ENCODE assay signal across 9 cellular contexts in the genomic region with DNA sequence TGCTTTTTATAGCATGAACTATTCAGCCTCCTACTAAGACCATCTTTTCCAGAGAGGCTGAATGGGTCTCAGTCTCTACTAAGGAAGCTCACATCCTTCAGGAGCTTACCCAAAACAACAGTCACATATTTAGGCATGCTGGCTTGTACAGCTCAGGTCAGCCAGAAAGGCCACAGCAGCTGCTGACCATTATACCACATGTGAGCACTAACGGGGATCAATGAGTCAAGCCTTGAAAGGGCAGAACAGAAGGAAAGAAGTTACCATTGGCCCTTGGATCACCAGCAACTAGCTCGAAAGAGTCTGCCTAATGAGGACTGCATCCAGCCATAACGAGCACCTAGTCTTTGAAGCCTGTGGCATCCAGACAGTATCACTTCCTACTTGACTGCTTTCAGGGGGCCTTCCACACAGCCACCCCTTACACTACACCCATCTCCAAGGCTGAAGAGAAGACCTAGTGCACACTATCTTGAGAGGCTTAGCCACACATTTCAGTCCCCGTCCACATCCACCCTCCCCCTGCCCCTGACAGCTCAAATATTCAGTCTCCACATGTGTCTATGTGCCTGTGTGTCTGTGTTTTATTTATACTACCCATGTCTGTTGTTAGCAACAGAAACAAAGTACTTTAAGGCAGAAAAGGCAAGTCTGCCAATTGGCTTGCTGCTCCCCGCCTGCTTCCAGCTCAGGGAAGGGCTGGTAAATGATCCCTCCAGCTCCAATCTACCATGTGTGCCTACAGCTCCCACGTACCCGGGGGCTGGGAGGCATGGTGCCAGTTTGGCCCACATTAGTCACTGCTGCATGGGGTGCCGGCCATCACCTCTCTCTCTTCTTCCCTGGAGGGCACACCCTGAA.
DNase-seq lines count a peak whose midpoint lies in the region; ATAC-seq and TF ChIP-seq lines count a peak whose summit lies in the region.
"Had no signal": no experiment of that assay in that cellular context is flagged by ENCODE, and none has a peak within 500 bp of the region (broad histone marks: within the 10 kb centered on the region; RNA-seq: fewer than 3 reads in every experiment).

No MANE protein-coding gene starts in this region.

- H2BK12ac ChIP-seq in mesenchymal stem cell (ENCODE audit: low read length in 2 of 2): no peak overlapping the region

- DNase-seq in chondrocyte (ENCODE audit: low spot score): no peak
- peak; percentile 90 for DNase-seq in mesenchymal stem cell
- DNase-seq in type B pancreatic cell (ENCODE audit: extremely low spot score, unreplicated experiment): no peak
- DNase-seq in T-helper 2 cell: no peak
- DNase-seq in NAMALWA (ENCODE audit: low spot score): no peak
- DNase-seq in NCI-H510A (lab: John Stamatoyannopoulos, UW): no peak
- DNase-seq: activated gamma-delta T cell had no signal

- H3K14ac ChIP-seq in mesenchymal stem cell (ENCODE audit: low read length in 2 of 2): peak overlapping the region in 1 of 2 experiments; percentile 80

- H3K27me3 Mint-ChIP-seq in chondrocyte (ENCODE audit: low read depth) (no peaks in the 10 kb centered on the region), type B pancreatic cell (no peaks in the 10 kb centered on the region)

- H3K27ac Mint-ChIP-seq in chondrocyte (ENCODE audit: unreplicated experiment): peak overlapping the region; percentile 86
- H3K27ac Mint-ChIP-seq in type B pancreatic cell: peak overlapping the region; percentile 50

- no peak overlapping the region for H2BK5ac ChIP-seq in mesenchymal stem cell (ENCODE audit: low read depth, low read length, poor library complexity, severe bottlenecking)

- H3K4ac ChIP-seq in mesenchymal stem cell (ENCODE audit: low read depth in 1 of 2, low read length in 2 of 2): peak overlapping the region in 1 of 2 experiments; percentile 34

- 68% methylated on average over 7 of the region's 8 CpGs for WGBS in mesenchymal stem cell

- H3K4me3 Mint-ChIP-seq in chondrocyte (ENCODE audit: unreplicated experiment) (no peak overlapping the region), type B pancreatic cell (no peak overlapping the region)

- H3K23ac ChIP-seq in mesenchymal stem cell (ENCODE audit: low read length in 2 of 2): no peak overlapping the region

- H4K8ac ChIP-seq in mesenchymal stem cell (ENCODE audit: low read length): no peak overlapping the region

- H3K4me3 ChIP-seq in mesenchymal stem cell (ENCODE audit: insufficient read depth in 1 of 2, low read depth in 1 of 2, low read length in 2 of 2): no peak overlapping the region

- H3K79me1 ChIP-seq in mesenchymal stem cell (replicated peaks; ENCODE audit: low read length, poor library complexity, severe bottlenecking): peaks cover 51% of the 10 kb centered on the region

- H3K4me1 Mint-ChIP-seq in chondrocyte (ENCODE audit: low read depth) (peaks cover 66% of the 10 kb centered on the region), type B pancreatic cell (ENCODE audit: unreplicated experiment) (peaks cover 14% of the 10 kb centered on the region)

- peaks cover 11 to 19% of the 10 kb centered on the region in 2 experiments for H3K36me3 ChIP-seq in mesenchymal stem cell (ENCODE audit: control insufficient read depth in 1 of 2, insufficient read depth in 2 of 2, low read depth in 1 of 2, low read length in 2 of 2)

- no peaks in the 10 kb centered on the region for H3K27me3 ChIP-seq in mesenchymal stem cell (ENCODE audit: control insufficient read depth in 1 of 2, insufficient read depth in 1 of 2, low read length in 2 of 2)

- no peaks in the 10 kb centered on the region for H3K9me3 Mint-ChIP-seq in chondrocyte (ENCODE audit: low read depth)
- no peaks in the 10 kb centered on the region for H3K9me3 Mint-ChIP-seq in type B pancreatic cell

- no peak overlapping the region for H2AFZ ChIP-seq in mesenchymal stem cell (ENCODE audit: low read depth, low read length)

- ATAC-seq in HG03103 (IDR thresholded peaks at IDR 0.05; ENCODE audit: low read depth, unreplicated experiment): peak; percentile 71
- ATAC-seq in HG03457 (IDR thresholded peaks at IDR 0.05; ENCODE audit: unreplicated experiment): no peak

- H4K91ac ChIP-seq in mesenchymal stem cell (ENCODE audit: low read length): peak overlapping the region; percentile 58

- no peak for TF ChIP-seq CTCF in chondrocyte (IDR thresholded peaks at IDR 0.05)
- TF ChIP-seq CTCF in type B pancreatic cell (conservative IDR thresholded peaks at IDR 0.05): no peak

- H2BK15ac ChIP-seq in mesenchymal stem cell (ENCODE audit: low read depth, poor library complexity, severe bottlenecking): no peak overlapping the region

- H2AK5ac ChIP-seq in mesenchymal stem cell (ENCODE audit: low read length, severe bottlenecking): no peak overlapping the region

- peak overlapping the region; percentile 28 for H3K9ac ChIP-seq in mesenchymal stem cell (ENCODE audit: low read length)

- H3K36me3 Mint-ChIP-seq in chondrocyte (ENCODE audit: low read depth): peaks cover 10% of the 10 kb centered on the region
- H3K36me3 Mint-ChIP-seq in type B pancreatic cell: peaks cover 16% of the 10 kb centered on the region

- H2BK120ac ChIP-seq in mesenchymal stem cell (ENCODE audit: low read depth, low read length): no peak overlapping the region

- H3K27ac ChIP-seq in mesenchymal stem cell (ENCODE audit: low read length, poor library complexity, severe bottlenecking): no peak overlapping the region

- no peak overlapping the region for H3K4me2 ChIP-seq in mesenchymal stem cell (ENCODE audit: low read length, poor library complexity, severe bottlenecking)

- peak overlapping the region; percentile 48 to 61 for H3K18ac ChIP-seq in mesenchymal stem cell (ENCODE audit: low read depth in 1 of 2, low read length in 2 of 2)

- no peaks in the 10 kb centered on the region for H3K9me3 ChIP-seq in mesenchymal stem cell (ENCODE audit: control insufficient read depth, low read length)

- peaks cover 14% of the 10 kb centered on the region for H3K4me1 ChIP-seq in mesenchymal stem cell (ENCODE audit: control insufficient read depth, insufficient read depth, low read depth, low read length)
